In the genomic region with DNA sequence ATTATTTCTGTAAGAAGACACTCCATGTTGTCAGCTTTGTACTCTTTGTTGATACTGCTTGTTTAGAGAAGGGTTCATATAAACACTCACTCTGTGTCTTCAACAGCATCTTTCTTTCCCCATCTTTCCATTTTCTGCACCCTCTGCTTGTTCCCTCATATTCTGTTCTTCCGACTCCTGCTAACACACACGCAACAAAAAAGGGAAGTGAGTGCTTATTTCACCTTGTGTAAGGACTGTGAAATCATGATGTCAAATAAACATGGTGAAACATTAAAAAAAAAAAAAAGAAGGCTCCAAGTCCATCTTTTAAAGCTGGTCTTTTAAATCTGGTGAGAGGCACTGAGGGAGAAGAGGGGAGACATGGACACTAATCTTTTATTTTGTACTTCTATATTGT, we compare ENCODE assay signal across 24 cellular contexts.
"Had no signal": no experiment of that assay in that cellular context is flagged by ENCODE, and none has a peak within 500 bp of the region (broad histone marks: within the 10 kb centered on the region; RNA-seq: fewer than 3 reads in every experiment).

No MANE protein-coding gene starts in this region.

- H3K27ac Mint-ChIP-seq: activated CD4-positive, alpha-beta T cell treated with anti-CD3 and anti-CD28 coated beads, Interleukin-2, amount 10 ng/mL, durations not matched to agents 7 days and 5 days; activated CD8-positive, alpha-beta memory T cell treated with anti-CD3 and anti-CD28 coated beads, Interleukin-2, amount 10 ng/mL, durations not matched to agents 7 days and 5 days; activated CD8-positive, alpha-beta T cell treated with anti-CD3 and anti-CD28 coated beads for 36 hours; activated naive CD4-positive, alpha-beta T cell treated with anti-CD3 and anti-CD28 coated beads, Interleukin-2, amount 50 U/mL, for 72 hours; activated T-helper 1 cell treated with anti-CD3 and anti-CD28 coated beads, Interleukin-12 subunit alpha, Interleukin-12 subunit beta, Interleukin-2, Interleukin-4 antibody, amounts not matched to agents 30 ng/mL and 10 ng/mL and 1 ng/mL, durations not matched to agents 14 hours and 24 hours and 36 hours; brain; dendritic cell treated with granulocyte-macrophage colony-stimulating factor and Interleukin-4, amounts not matched to agents 40 ng/mL and 50 ng/mL, for 4 days; natural killer cell had no signal

- H3K4me3 Mint-ChIP-seq: activated CD4-positive, alpha-beta T cell treated with anti-CD3 and anti-CD28 coated beads, Interleukin-2, amount 10 ng/mL, durations not matched to agents 7 days and 5 days; activated CD8-positive, alpha-beta memory T cell treated with anti-CD3 and anti-CD28 coated beads, Interleukin-2, amount 10 ng/mL, durations not matched to agents 7 days and 5 days; activated CD8-positive, alpha-beta T cell treated with anti-CD3 and anti-CD28 coated beads for 36 hours; activated T-helper 1 cell treated with anti-CD3 and anti-CD28 coated beads, Interleukin-12 subunit alpha, Interleukin-12 subunit beta, Interleukin-2, Interleukin-4 antibody, amounts not matched to agents 30 ng/mL and 10 ng/mL and 1 ng/mL, durations not matched to agents 14 hours and 24 hours and 36 hours; brain; dendritic cell treated with granulocyte-macrophage colony-stimulating factor and Interleukin-4, amounts not matched to agents 40 ng/mL and 50 ng/mL, for 4 days; natural killer cell had no signal

- H3K27me3 ChIP-seq: heart left ventricle had no signal

- H3K9me3 Mint-ChIP-seq: activated T-helper 1 cell treated with anti-CD3 and anti-CD28 coated beads, Interleukin-12 subunit alpha, Interleukin-12 subunit beta, Interleukin-2, Interleukin-4 antibody, amounts not matched to agents 30 ng/mL and 10 ng/mL and 1 ng/mL, durations not matched to agents 14 hours and 24 hours and 36 hours; dendritic cell treated with granulocyte-macrophage colony-stimulating factor and Interleukin-4, amounts not matched to agents 40 ng/mL and 50 ng/mL, for 4 days; natural killer cell had no signal

- DNase-seq: activated CD4-positive, alpha-beta T cell treated with anti-CD3 and anti-CD28 coated beads, Interleukin-2, amount 10 ng/mL, durations not matched to agents 7 days and 5 days; activated CD4-positive, CD25-positive, alpha-beta regulatory T cell treated with anti-CD3 and anti-CD28 coated beads, Interleukin-2, amount 50 U/mL, for 72 hours; activated CD8-positive, alpha-beta memory T cell treated with anti-CD3 and anti-CD28 coated beads, Interleukin-2, amount 10 ng/mL, durations not matched to agents 7 days and 5 days; activated CD8-positive, alpha-beta T cell treated with anti-CD3 and anti-CD28 coated beads for 36 hours; activated gamma-delta T cell; activated T-cell treated with anti-CD3 and anti-CD28 coated beads for 4 hours; aorta; effector CD4-positive, alpha-beta T cell; heart left ventricle; left ventricle myocardium superior; mammary epithelial cell; midbrain; natural killer cell; stimulated activated CD4-positive, alpha-beta T cell treated with anti-CD3 and anti-CD28 coated beads, Interleukin-12 subunit alpha, Interleukin-12 subunit beta, amount 100 ng/mL, for 4 hours; stimulated activated CD4-positive, alpha-beta T cell treated with anti-CD3 and anti-CD28 coated beads, Interleukin-4, amount 100 ng/mL, for 4 hours; stimulated activated naive CD8-positive, alpha-beta T cell treated with anti-CD3 and anti-CD28 coated beads, Interleukin-15, Interleukin-2, amounts not matched to agents 100 U/mL and 50 U/mL, for 24 hours; WERI-Rb-1 had no signal

- H3K9me3 ChIP-seq: heart left ventricle, prostate gland had no signal

- H3K36me3 ChIP-seq: heart left ventricle, prostate gland, WERI-Rb-1 had no signal

- H3K4me3 ChIP-seq: heart left ventricle, prostate gland had no signal

- H3K27me3 Mint-ChIP-seq: activated CD4-positive, alpha-beta T cell treated with anti-CD3 and anti-CD28 coated beads, Interleukin-2, amount 10 ng/mL, durations not matched to agents 7 days and 5 days; brain had no signal

- ATAC-seq: activated CD8-positive, alpha-beta memory T cell treated with anti-CD3 and anti-CD28 coated beads, Interleukin-2, amount 10 ng/mL, durations not matched to agents 7 days and 5 days; activated CD8-positive, alpha-beta T cell treated with anti-CD3 and anti-CD28 coated beads for 36 hours; activated naive CD4-positive, alpha-beta T cell treated with anti-CD3 and anti-CD28 coated beads, Interleukin-2, amount 50 U/mL, for 72 hours; heart left ventricle; left ventricle myocardium superior; natural killer cell; stimulated activated naive CD8-positive, alpha-beta T cell treated with anti-CD3 and anti-CD28 coated beads, Interleukin-15, Interleukin-2, amounts not matched to agents 100 U/mL and 50 U/mL, for 24 hours had no signal

- H3K4me1 Mint-ChIP-seq: activated CD4-positive, alpha-beta T cell treated with anti-CD3 and anti-CD28 coated beads, Interleukin-2, amount 10 ng/mL, durations not matched to agents 7 days and 5 days; activated CD8-positive, alpha-beta memory T cell treated with anti-CD3 and anti-CD28 coated beads, Interleukin-2, amount 10 ng/mL, durations not matched to agents 7 days and 5 days; natural killer cell had no signal

- FAIRE-seq: endometrium, islet of Langerhans had no signal

- H3K4me1 ChIP-seq: heart left ventricle, prostate gland had no signal

- H3K27ac ChIP-seq: prostate gland, WERI-Rb-1 had no signal

- H3K36me3 Mint-ChIP-seq: activated CD8-positive, alpha-beta memory T cell treated with anti-CD3 and anti-CD28 coated beads, Interleukin-2, amount 10 ng/mL, durations not matched to agents 7 days and 5 days; activated naive CD4-positive, alpha-beta T cell treated with anti-CD3 and anti-CD28 coated beads, Interleukin-2, amount 50 U/mL, for 72 hours; brain; natural killer cell had no signal
